8 cellular contexts compared by ENCODE assay signal in genomic region chr20:41738584-41739193, GRCh38.
DNase-seq lines count a peak whose midpoint lies in the region; ATAC-seq and TF ChIP-seq lines count a peak whose summit lies in the region.

No MANE protein-coding gene starts in this region.

- no peak overlapping the region for H2AFZ ChIP-seq in PC-9

- DNase-seq in NCI-H2081 (lab: John Stamatoyannopoulos, UW) (peak; percentile 55), NCI-H2081 treated with DMSO at 0.1 percent for 48 hours (lab: John Stamatoyannopoulos, UW) (no peak), PC-9 (peak in 1 of 2 experiments; percentile 59), astrocyte of the cerebellum (ENCODE audit: low read depth) (peak; percentile 8), iPS-NIHi7 (ENCODE audit: extremely low spot score) (peak; percentile 57)
- peak; percentile 26 for DNase-seq in Jurkat, Clone E6-1 (ENCODE audit: low read depth, low spot score)
- DNase-seq in stimulated activated CD4-positive, alpha-beta T cell treated with anti-CD3 and anti-CD28 coated beads, Interleukin-15, amount 100 ng/mL, for 24 hours: peak; percentile 62

- H3K9me3 ChIP-seq in PC-9 (ENCODE audit: insufficient read depth, low read depth): no peaks in the 10 kb centered on the region

- H3K27me3 ChIP-seq in PC-9 (ENCODE audit: insufficient read depth, low read depth): peaks cover 38% of the 10 kb centered on the region

- no peaks in the 10 kb centered on the region for H3K4me1 ChIP-seq in PC-9 (replicated peaks; ENCODE audit: insufficient read depth)

- POLR2A ChIA-PET in PC-9 (lab: Charles Lee; ENCODE audit: unreplicated experiment): interaction anchor here (0.7 kb wide), 1 partner anchor 893 kb away, joined by 3 read pairs; no protein-coding TSS in a partner anchor

- no peak overlapping the region for H3K27ac ChIP-seq in PC-9

- H3K36me3 ChIP-seq in PC-9 (ENCODE audit: low read depth): no peaks in the 10 kb centered on the region

- no peak for ATAC-seq in HG03196 (IDR thresholded peaks at IDR 0.05; ENCODE audit: unreplicated experiment)

- in situ Hi-C loops in astrocyte of the cerebellum (cut with HindIII; ENCODE audit: low sequenced_read_pairs): no loop called here

- intact Hi-C loops in PC-9 (cut with micrococcal nuclease; ENCODE audit: unreplicated experiment): loop anchor here (1.0 to 10.0 kb wide), 4 partner anchors 786 to 1670 kb away; no protein-coding TSS in a partner anchor

- H3K9me2 ChIP-seq in PC-9 (ENCODE audit: insufficient read depth): no peaks in the 10 kb centered on the region

- CTCF ChIA-PET in PC-9 (lab: Charles Lee): interaction anchor here (0.6 to 1.4 kb wide), 2 partner anchors 265 to 1671 kb away, joined by 5 to 9 read pairs; no protein-coding TSS in a partner anchor

- TF ChIP-seq CTCF in PC-9 (conservative IDR thresholded peaks at IDR 0.05): peak; percentile 89
- TF ChIP-seq CTCF in astrocyte of the cerebellum (IDR thresholded peaks at IDR 0.05; ENCODE audit: low read depth, low read length, missing control alignments): peak; percentile 95

- no peak overlapping the region for H3K4me2 ChIP-seq in PC-9

- no peaks in the 10 kb centered on the region for H3F3A ChIP-seq in PC-9 (ENCODE audit: insufficient read depth, low read depth)

- no peak overlapping the region for H3K4me3 ChIP-seq in Jurkat, Clone E6-1 (ENCODE audit: low read length)
- H3K4me3 ChIP-seq in PC-9 (no peak overlapping the region), astrocyte of the cerebellum (ENCODE audit: low read depth, low read length) (no peak overlapping the region)

- no TSS peak for BruUV-seq in PC-9 (replicated peaks; lab: Mats Ljungman, UMichigan)

- H3K79me2 ChIP-seq in PC-9 (ENCODE audit: low read depth): no peaks in the 10 kb centered on the region

- no peaks in the 10 kb centered on the region for H4K20me1 ChIP-seq in PC-9 (ENCODE audit: insufficient read depth)
